Comparison of ENCODE assay signal across 1 cellular context in genomic region chr7:4103352-4104091, GRCh38.
TF ChIP-seq lines count a peak whose summit lies in the region.

No MANE protein-coding gene starts in this region.

TF ChIP-seq in WTC11, 78 proteins besides CTCF, POLR2A, EP300 and RAD21 (continued from another document):
- TF ChIP-seq AFF4 (CRISPR knock-in tag; IDR thresholded peaks at IDR 0.05; ENCODE audit: borderline replicate concordance) (no peak), GABPB1 (CRISPR knock-in tag; IDR thresholded peaks at IDR 0.05) (no peak), ZBTB43 (CRISPR knock-in tag; IDR thresholded peaks at IDR 0.05) (no peak), TP53 (CRISPR knock-in tag; IDR thresholded peaks at IDR 0.05) (no peak), FOXJ3 (CRISPR knock-in tag; IDR thresholded peaks at IDR 0.05; ENCODE audit: borderline replicate concordance) (no peak), ZNF281 (CRISPR knock-in tag; IDR thresholded peaks at IDR 0.05) (no peak)
